Comparison of ENCODE assay signal across 8 cellular contexts in the genomic region with DNA sequence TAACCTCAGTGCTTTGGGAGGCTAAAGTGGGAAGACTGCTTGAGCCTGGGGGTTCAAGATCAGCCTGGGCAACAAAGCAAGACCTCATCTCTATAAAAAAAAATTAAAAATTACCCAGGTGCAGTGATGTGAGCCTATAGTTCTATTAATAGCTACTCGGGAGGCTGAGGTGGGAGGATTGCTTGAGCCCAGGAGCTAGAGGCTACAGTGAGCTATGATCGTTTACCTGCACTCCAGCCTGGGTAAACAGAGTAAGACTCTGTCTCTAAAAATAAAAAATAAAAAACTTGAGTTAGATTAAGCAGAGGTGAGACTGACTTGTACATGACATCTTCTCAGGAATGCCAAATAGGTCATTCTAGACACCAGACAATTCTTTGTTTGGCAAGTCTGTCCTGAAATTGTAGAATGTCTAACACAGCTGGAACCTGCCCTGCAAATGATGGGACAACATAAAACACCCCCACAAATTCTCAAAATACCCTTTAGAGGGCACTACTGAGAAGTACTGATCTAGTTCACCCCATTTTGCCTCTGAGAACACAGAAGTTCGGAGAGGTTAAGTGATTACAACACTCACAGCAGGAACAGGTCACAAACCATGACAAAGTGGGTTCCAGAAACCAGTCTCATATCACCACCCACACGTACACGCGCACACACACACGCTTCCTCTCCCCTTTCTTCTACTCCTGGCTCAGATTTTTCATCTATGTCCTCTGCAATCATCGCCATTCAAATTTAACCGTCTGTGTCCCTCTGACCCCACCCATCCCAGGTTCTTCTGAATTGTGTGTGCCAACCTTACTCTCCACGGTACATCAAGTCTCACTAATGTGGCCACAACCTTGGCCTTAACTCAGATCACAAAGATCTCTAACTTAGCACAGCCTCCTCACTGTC. TPM values are rescaled to one million over a fixed set of nuclear protein-coding genes. Genes with fewer than 3 reads are reported as not detected.
DNase-seq lines count a peak whose midpoint lies in the region; ATAC-seq, FAIRE-seq and TF ChIP-seq lines count a peak whose summit lies in the region.

No MANE protein-coding gene starts in this region.

- H3K9me3 ChIP-seq in CD4-positive, alpha-beta memory T cell (ENCODE audit: control insufficient read depth in 1 of 2, low read length in 2 of 2) = no peaks in the 10 kb centered on the region
- H3K9me3 ChIP-seq in IMR-90 (ENCODE audit: control insufficient read depth, insufficient read depth, low read length) = no peaks in the 10 kb centered on the region
- no peaks in the 10 kb centered on the region for H3K9me3 ChIP-seq in esophagus muscularis mucosa
- no peaks in the 10 kb centered on the region for H3K9me3 ChIP-seq in skeletal muscle tissue (ENCODE audit: control insufficient read depth in 3 of 3, low read length in 3 of 3)

- TF ChIP-seq CTCF in IMR-90 (conservative IDR thresholded peaks at IDR 0.05; ENCODE audit: low read depth, low read length) (0 out of 2 replicates have a peak, but pooled peaks have one; percentile 14), esophagus muscularis mucosa (IDR thresholded peaks at IDR 0.05) (peak in 2 of 3 experiments; percentile 16 to 20), D721Med (IDR thresholded peaks at IDR 0.05; ENCODE audit: insufficient read depth, missing control alignments) (no peak)

- WGBS in IMR-90 (ENCODE audit: extremely low coverage in 2 of 2, insufficient read length in 1 of 2), 2 experiments = 92% methylated on average over 6 of the region's 10 CpGs; no CpG with 5 or more reads in 1 of the 2 experiments
- 83% methylated on average over 10 of the region's 10 CpGs for WGBS in esophagus muscularis mucosa

- no peaks in the 10 kb centered on the region for H4K20me1 ChIP-seq in IMR-90 (ENCODE audit: insufficient read depth, low read length)

- H3K9me3 Mint-ChIP-seq in CD4-positive, alpha-beta memory T cell = no peaks in the 10 kb centered on the region

- no peak overlapping the region for H3K4me2 ChIP-seq in IMR-90 (ENCODE audit: low read depth, low read length)

- no peak overlapping the region for H3K9ac ChIP-seq in IMR-90 (ENCODE audit: low read depth, low read length)
- H3K9ac ChIP-seq in skeletal muscle tissue (ENCODE audit: low read depth in 1 of 3, low read length in 3 of 3) = no peak overlapping the region

- peak overlapping the region; percentile 56 for H3K27ac ChIP-seq in CD4-positive, alpha-beta memory T cell (ENCODE audit: low read depth, low read length)
- H3K27ac ChIP-seq in IMR-90 (ENCODE audit: insufficient read depth, low read length) (peak overlapping the region; percentile 95), esophagus muscularis mucosa (replicated peaks in 1 of 4) (peak overlapping the region; percentile 26 to 55 (median 44)), skeletal muscle tissue (ENCODE audit: low read depth, low read length) (peak overlapping the region; percentile 62)

- peak overlapping the region; percentile 100 for H2BK15ac ChIP-seq in IMR-90 (ENCODE audit: low read depth, low read length)

- peak overlapping the region; percentile 99 for H2AK5ac ChIP-seq in IMR-90 (ENCODE audit: low read depth, low read length)

- BruUV-seq in IMR-90 (replicated peaks; lab: Mats Ljungman, UMichigan) = no TSS peak

- H3K4me1 Mint-ChIP-seq in CD4-positive, alpha-beta memory T cell = peaks cover 22 to 29% (median 23%) of the 10 kb centered on the region in 4 donors

- no peaks in the 10 kb centered on the region for H3K36me3 Mint-ChIP-seq in CD4-positive, alpha-beta memory T cell

- H3K27me3 Mint-ChIP-seq in CD4-positive, alpha-beta memory T cell = no peaks in the 10 kb centered on the region

- H4K8ac ChIP-seq in IMR-90 (ENCODE audit: low read depth in 2 of 2, low read length in 2 of 2) = peak overlapping the region; percentile 95 to 99

- CTCF ChIA-PET in CD4-positive, alpha-beta memory T cell (lab: Charles Lee; ENCODE audit: partially characterized antibody) = interaction anchor here (0.6 to 7.6 kb wide), 19 partner anchors 9 to 174 kb away, joined by 3 to 131 read pairs (median 4); partner anchors contain the start of gene ARHGAP18
- CTCF ChIA-PET in IMR-90 (lab: Yijun Ruan, JAX) = no interaction called here

- H3K36me3 ChIP-seq in CD4-positive, alpha-beta memory T cell (ENCODE audit: insufficient read depth, low read length) = no peaks in the 10 kb centered on the region
- H3K36me3 ChIP-seq in IMR-90 (ENCODE audit: control insufficient read depth, insufficient read depth, low read length) = no peaks in the 10 kb centered on the region
- H3K36me3 ChIP-seq in esophagus muscularis mucosa = no peaks in the 10 kb centered on the region
- H3K36me3 ChIP-seq in skeletal muscle tissue (ENCODE audit: control insufficient read depth in 3 of 3, insufficient read depth in 3 of 3, low read length in 3 of 3) = no peaks in the 10 kb centered on the region

- peak overlapping the region; percentile 99 for H2BK120ac ChIP-seq in IMR-90 (ENCODE audit: low read depth, low read length)

- peak overlapping the region; percentile 74 to 94 (median 92) for H3K27ac Mint-ChIP-seq in CD4-positive, alpha-beta memory T cell

- H4K91ac ChIP-seq in IMR-90 (ENCODE audit: insufficient read depth, low read depth, low read length) = peak overlapping the region; percentile 99

- peaks cover 39 to 64% of the 10 kb centered on the region in 2 experiments for H3K79me1 ChIP-seq in IMR-90 (ENCODE audit: low read depth in 1 of 2, low read length in 2 of 2)

- no peak for TF ChIP-seq RAD21 in IMR-90 (IDR thresholded peaks at IDR 0.05; ENCODE audit: low read length)

- POLR2A ChIA-PET in CD4-positive, alpha-beta memory T cell (lab: Charles Lee; ENCODE audit: partially characterized antibody) = interaction anchor here (0.6 to 3.8 kb wide), 11 partner anchors 10 to 348 kb away, joined by 3 to 35 read pairs (median 4); partner anchors contain the start of gene ARHGAP18
- POLR2A ChIA-PET in IMR-90 (lab: Charles Lee; ENCODE audit: unreplicated experiment) = interaction anchor here (1.2 kb wide), 1 partner anchor 13 kb away, joined by 3 read pairs; no protein-coding TSS in a partner anchor

- H3K4me3 ChIP-seq in CD4-positive, alpha-beta memory T cell (ENCODE audit: low read length in 2 of 2) = peak overlapping the region in 1 of 2 donors; percentile 53
- H3K4me3 ChIP-seq in IMR-90 (ENCODE audit: insufficient read depth, low read depth, low read length) (no peak overlapping the region), esophagus muscularis mucosa (no peak overlapping the region), skeletal muscle tissue (ENCODE audit: low read length in 3 of 3) (peak overlapping the region in 1 of 3 donors; percentile 4)

- H3K14ac ChIP-seq in IMR-90 (replicated peaks; ENCODE audit: low read depth, low read length) = peak overlapping the region; percentile 98

- peak overlapping the region; percentile 91 for H3K23ac ChIP-seq in IMR-90 (ENCODE audit: low read depth, low read length)

- peak overlapping the region; percentile 92 for H4K5ac ChIP-seq in IMR-90 (ENCODE audit: low read depth, low read length)

- H3K56ac ChIP-seq in IMR-90 (ENCODE audit: extremely low read depth, insufficient read depth, low read length) = peak overlapping the region; percentile 95

- H3K4ac ChIP-seq in IMR-90 (ENCODE audit: low read depth, low read length) = peak overlapping the region; percentile 99

- no peak overlapping the region for H2AFZ ChIP-seq in IMR-90 (replicated peaks; ENCODE audit: low read length, poor library complexity)

- H3K18ac ChIP-seq in IMR-90 (ENCODE audit: low read depth, low read length) = peak overlapping the region; percentile 96

- H3K4me1 ChIP-seq in CD4-positive, alpha-beta memory T cell (ENCODE audit: insufficient read depth, low read length) = peaks cover 25% of the 10 kb centered on the region
- peaks cover 16% of the 10 kb centered on the region for H3K4me1 ChIP-seq in IMR-90 (ENCODE audit: control insufficient read depth, insufficient read depth, low read length)
- H3K4me1 ChIP-seq in esophagus muscularis mucosa = peaks cover 6 to 22% (median 14%) of the 10 kb centered on the region in 4 donors
- peaks cover 17 to 34% (median 28%) of the 10 kb centered on the region in 3 donors for H3K4me1 ChIP-seq in skeletal muscle tissue (ENCODE audit: control insufficient read depth in 3 of 3, insufficient read depth in 3 of 3, low read length in 3 of 3)

- peak overlapping the region; percentile 99 for H2BK20ac ChIP-seq in IMR-90 (ENCODE audit: low read depth, low read length)

- no peak for FAIRE-seq in D721Med (lab: Jason Lieb, UNC)

- DNase-seq in CD4-positive, alpha-beta memory T cell = peak; percentile 68 to 74 (median 72)
- DNase-seq in IMR-90 (no peak), esophagus muscularis mucosa (ENCODE audit: extremely low spot score) (peak; percentile 86), DMS153 treated with DMSO at 0.1 percent for 48 hours (lab: John Stamatoyannopoulos, UW; ENCODE audit: unreplicated experiment) (no peak), D721Med (ENCODE audit: insufficient read length, low spot score) (no peak)
- peak; percentile 64 to 72 for DNase-seq in activated CD4-positive, alpha-beta T cell treated with anti-CD3 and anti-CD28 coated beads, Interleukin-2, amount 50 U/mL, for 4 hours

- intact Hi-C loops in CD4-positive, alpha-beta memory T cell (cut with micrococcal nuclease) = loop anchor here (1.0 to 5.0 kb wide), 6 partner anchors 41 to 350 kb away; partner anchors contain the start of gene ARHGAP18
- intact Hi-C loops in IMR-90 (cut with micrococcal nuclease) (loop anchor here (5.0 kb wide), 1 partner anchor 351 kb away; no protein-coding TSS in a partner anchor), esophagus muscularis mucosa (cut with DNase I) (no loop called here)

- no peaks in the 10 kb centered on the region for H3K27me3 ChIP-seq in CD4-positive, alpha-beta memory T cell (ENCODE audit: insufficient read depth, low read length)
- H3K27me3 ChIP-seq in IMR-90 (ENCODE audit: control insufficient read depth, insufficient read depth, low read length) (no peaks in the 10 kb centered on the region), esophagus muscularis mucosa (no peaks in the 10 kb centered on the region), skeletal muscle tissue (ENCODE audit: control insufficient read depth in 3 of 3, insufficient read depth in 3 of 3, low read length in 3 of 3) (no peaks in the 10 kb centered on the region)

- H2BK5ac ChIP-seq in IMR-90 (ENCODE audit: low read depth, low read length, poor library complexity, severe bottlenecking) = peak overlapping the region; percentile 92

- ATAC-seq in GM21447 (IDR thresholded peaks at IDR 0.05; ENCODE audit: unreplicated experiment) (peak; percentile 83), IMR-90 (ENCODE audit: low read depth) (no peak)

- no peak for TF ChIP-seq POLR2A in IMR-90 (IDR thresholded peaks at IDR 0.05; ENCODE audit: low read depth, low read length)
- no peak for TF ChIP-seq POLR2A in esophagus muscularis mucosa (IDR thresholded peaks at IDR 0.05; ENCODE audit: low read depth)

- in situ Hi-C loops in IMR-90 (cut with MboI; ENCODE audit: low sequenced_read_pairs) = loop anchor here (5.0 kb wide), 1 partner anchor 74 kb away; no protein-coding TSS in a partner anchor

- peaks cover 7% of the 10 kb centered on the region; the same call in 1 of the 2 replicates for H3K9me1 ChIP-seq in IMR-90 (ENCODE audit: insufficient read depth, low read length)

- H2AK9ac ChIP-seq in IMR-90 (replicated peaks; ENCODE audit: low read depth, low read length, poor library complexity) = peak overlapping the region; percentile 50

- TF ChIP-seq EP300 in esophagus muscularis mucosa (IDR thresholded peaks at IDR 0.05) = no peak

- H3K4me3 Mint-ChIP-seq in CD4-positive, alpha-beta memory T cell = peak overlapping the region; percentile 80 to 87 (median 82)

- dilution Hi-C loops in IMR-90 (cut with HindIII; ENCODE audit: low sequenced_read_pairs, unreplicated experiment) = no loop called here

RNA-seq across cellular contexts. Expression of gene ARHGAP18, which starts 38.3 kb away (rescaled TPM):
- total RNA-seq in CD4-positive, alpha-beta memory T cell = 1 to 10 TPM; 4.3 to 4.6 TPM
- 1 to 10 TPM; 2.3 to 3.6 TPM for polyA plus RNA-seq in CD4-positive, alpha-beta memory T cell
- total RNA-seq in IMR-90 (2012; rRNA removed) = 17.0 and 25.0 TPM in 2 replicates
- polyA plus RNA-seq in IMR-90 (2012; rRNA removed) = 5.0 and 6.2 TPM in 2 replicates
- polyA plus RNA-seq in IMR-90 (2012; cell fraction: cytosol; rRNA removed) = 1.0 and 1.2 TPM in 2 replicates
- 0.46 and 3.5 TPM in 2 replicates for polyA plus RNA-seq in IMR-90 (2012; cell fraction: nucleus; rRNA removed; ENCODE audit: low replicate concordance)
- 10 to 100 TPM in 1 of 4 donors, 1 to 10 TPM in 3; 5.2 to 15.9 (median 7.4) TPM for total RNA-seq in esophagus muscularis mucosa
- total RNA-seq in skeletal muscle tissue = 12.5 TPM

Comparison
In these comparisons a context has a peak if more than half of its experiments do, and no peak if none do; other contexts are left out.
1. DNase-seq: peak in CD4-positive, alpha-beta memory T cell (5 of 5), activated CD4-positive, alpha-beta T cell treated with anti-CD3 and anti-CD28 coated beads, Interleukin-2, amount 50 U/mL, for 4 hours (2 of 2) and esophagus muscularis mucosa (single experiment); none in IMR-90 (single experiment), DMS153 treated with DMSO at 0.1 percent for 48 hours (single experiment) and D721Med (single experiment).
2. H3K27ac ChIP-seq: peak in every context shown above with its lines; median percentile 95 in IMR-90; 62 in skeletal muscle tissue; 56 in CD4-positive, alpha-beta memory T cell; 44 in esophagus muscularis mucosa.